17 cellular contexts compared by ENCODE assay signal in the genomic region with DNA sequence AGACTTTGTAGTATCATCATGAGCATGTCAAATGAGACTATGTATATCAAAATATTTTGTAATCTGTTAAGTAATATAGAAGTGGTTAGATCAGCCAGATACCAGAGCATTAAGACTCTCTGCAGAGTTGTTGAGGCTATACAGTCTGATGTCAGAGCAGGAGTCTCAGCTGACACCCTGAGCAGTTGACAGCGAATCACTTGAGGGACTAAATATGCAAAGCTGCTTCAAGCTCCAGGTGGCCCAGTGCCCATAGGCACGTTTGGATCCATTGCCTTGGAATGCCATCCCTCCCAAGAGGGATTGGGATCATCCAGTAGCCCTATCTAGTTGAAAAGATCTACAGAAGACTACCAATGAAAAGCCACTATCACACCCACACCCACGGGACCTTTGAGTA.
"Had no signal": no experiment of that assay in that cellular context is flagged by ENCODE, and none has a peak within 500 bp of the region (broad histone marks: within the 10 kb centered on the region; RNA-seq: fewer than 3 reads in every experiment).

No MANE protein-coding gene starts in this region.

- H3K27me3 Mint-ChIP-seq: dendritic cell treated with granulocyte-macrophage colony-stimulating factor and Interleukin-4, amounts not matched to agents 40 ng/mL and 50 ng/mL, for 4 days; naive B cell; progenitor cell of endocrine pancreas had no signal

- H3K9me3 Mint-ChIP-seq: dendritic cell treated with granulocyte-macrophage colony-stimulating factor and Interleukin-4, amounts not matched to agents 40 ng/mL and 50 ng/mL, for 4 days; naive B cell; nephron; stimulated activated effector memory CD8-positive, alpha-beta T cell treated with anti-CD3 and anti-CD28 coated beads, Interleukin-12 subunit alpha, Interleukin-12 subunit beta, amount 100 ng/mL, for 72 hours; type B pancreatic cell had no signal

- H3K36me3 Mint-ChIP-seq: stimulated activated effector memory CD8-positive, alpha-beta T cell treated with anti-CD3 and anti-CD28 coated beads, Interleukin-12 subunit alpha, Interleukin-12 subunit beta, amount 100 ng/mL, for 72 hours; type B pancreatic cell had no signal

- H3K4me3 Mint-ChIP-seq: dendritic cell treated with granulocyte-macrophage colony-stimulating factor and Interleukin-4, amounts not matched to agents 40 ng/mL and 50 ng/mL, for 4 days; naive B cell; stimulated activated effector memory CD8-positive, alpha-beta T cell treated with anti-CD3 and anti-CD28 coated beads, Interleukin-12 subunit alpha, Interleukin-12 subunit beta, amount 100 ng/mL, for 72 hours; type B pancreatic cell had no signal

- ATAC-seq: left lung; pancreas; right lobe of liver; stimulated activated effector memory CD8-positive, alpha-beta T cell treated with anti-CD3 and anti-CD28 coated beads, Interleukin-12 subunit alpha, Interleukin-12 subunit beta, amount 100 ng/mL, for 72 hours; stimulated activated naive CD8-positive, alpha-beta T cell treated with anti-CD3 and anti-CD28 coated beads, Interleukin-15, Interleukin-2, amounts not matched to agents 100 U/mL and 50 U/mL, for 24 hours had no signal

- H3K27ac Mint-ChIP-seq: dendritic cell treated with granulocyte-macrophage colony-stimulating factor and Interleukin-4, amounts not matched to agents 40 ng/mL and 50 ng/mL, for 4 days; progenitor cell of endocrine pancreas; stimulated activated effector memory CD8-positive, alpha-beta T cell treated with anti-CD3 and anti-CD28 coated beads, Interleukin-12 subunit alpha, Interleukin-12 subunit beta, amount 100 ng/mL, for 72 hours; type B pancreatic cell had no signal

- DNase-seq: foreskin melanocyte; islet precursor cell; left lung; mesenchymal stem cell; naive B cell; occipital lobe; pancreas; right lobe of liver; stimulated activated CD4-positive, alpha-beta T cell treated with anti-CD3 and anti-CD28 coated beads, Interleukin-4, amount 100 ng/mL, for 1 hour; stimulated activated CD8-positive, alpha-beta memory T cell treated with anti-CD3 and anti-CD28 coated beads, Interleukin-4, amount 100 ng/mL, for 48 hours; stimulated activated naive CD8-positive, alpha-beta T cell treated with anti-CD3 and anti-CD28 coated beads, Interleukin-15, Interleukin-2, amounts not matched to agents 100 U/mL and 50 U/mL, for 24 hours; thyroid gland had no signal
